16 cellular contexts compared by ENCODE assay signal in the genomic region with DNA sequence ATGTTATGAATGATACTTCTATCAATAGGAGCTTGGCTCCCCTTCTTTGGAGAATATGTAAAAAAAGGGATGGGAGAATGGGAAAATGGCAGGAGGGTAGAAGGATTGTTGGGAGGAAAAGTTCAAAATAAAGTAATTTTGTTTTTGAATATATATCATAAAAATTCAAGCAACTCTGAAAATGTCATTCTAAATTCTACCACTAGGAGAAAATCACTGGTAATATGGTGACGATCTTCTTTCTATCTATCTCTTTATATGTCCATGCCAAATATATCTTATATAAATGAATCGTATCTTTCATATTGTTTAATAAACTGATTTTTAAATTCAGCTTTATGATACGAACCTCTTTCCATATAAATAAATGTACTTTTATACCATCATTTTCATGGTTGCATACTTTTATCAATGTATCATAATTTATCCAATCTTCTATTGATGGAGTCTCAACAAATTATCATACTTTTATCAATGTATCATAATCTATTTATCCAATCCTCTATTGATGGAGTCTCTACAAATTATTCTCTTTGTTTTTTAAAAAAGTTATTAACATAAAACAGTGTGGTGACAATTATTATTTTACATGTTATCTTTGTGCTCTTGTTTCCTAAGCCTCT.
DNase-seq lines count a peak whose midpoint lies in the region; ATAC-seq and TF ChIP-seq lines count a peak whose summit lies in the region.
"Had no signal": no experiment of that assay in that cellular context is flagged by ENCODE, and none has a peak within 500 bp of the region (broad histone marks: within the 10 kb centered on the region; RNA-seq: fewer than 3 reads in every experiment).

No MANE protein-coding gene starts in this region.

- no peak overlapping the region for H3K27ac Mint-ChIP-seq in type B pancreatic cell
- H3K27ac Mint-ChIP-seq: activated T-cell treated with anti-CD3 and anti-CD28 coated beads, Interleukin-2, amount 50 U/mL, for 24 hours; T-helper 1 cell treated with Interleukin-12 subunit alpha and Interleukin-12 subunit beta and Interleukin-4 antibody, amounts not matched to agents 30 μg/mL and 1 μg/mL, for 36 hours had no signal

- H3K9me3 ChIP-seq in heart right ventricle (no peaks in the 10 kb centered on the region), HAP-1 (no peaks in the 10 kb centered on the region)
- H3K9me3 ChIP-seq: ovary, Peyer's patch had no signal

- H3K36me3 ChIP-seq in heart right ventricle (no peaks in the 10 kb centered on the region), HAP-1 (replicated peaks) (no peaks in the 10 kb centered on the region)
- H3K36me3 ChIP-seq: ovary, Peyer's patch had no signal

- H3K4me1 ChIP-seq in heart right ventricle (peaks cover 0 to 14% (median 5%) of the 10 kb centered on the region in 9 donors), HAP-1 (no peaks in the 10 kb centered on the region)
- H3K4me1 ChIP-seq: Peyer's patch had no signal

- ATAC-seq in heart right ventricle (no peak), GM18870 (IDR thresholded peaks at IDR 0.05; ENCODE audit: unreplicated experiment) (no peak)

- intact Hi-C loops in heart right ventricle (cut with DNase I) (no loop called here), cardiac septum (cut with DNase I) (no loop called here)

- H3K27me3 ChIP-seq in heart right ventricle (no peaks in the 10 kb centered on the region), HAP-1 (ENCODE audit: low read depth) (peaks cover 10% of the 10 kb centered on the region; the same call in 1 of the 2 replicates)
- H3K27me3 ChIP-seq: ovary, Peyer's patch had no signal

- no peaks in the 10 kb centered on the region for H3K27me3 Mint-ChIP-seq in type B pancreatic cell

- in situ Hi-C loops in HAP-1 (cut with MboI; ENCODE audit: low sequenced_read_pairs), result no loop called here

- H3K4me1 Mint-ChIP-seq in type B pancreatic cell (ENCODE audit: unreplicated experiment), result peaks cover 21% of the 10 kb centered on the region

- peak in 5 of 9 donors; percentile 9 to 36 (median 19) for TF ChIP-seq CTCF in heart right ventricle (IDR thresholded peaks at IDR 0.05)
- peak; percentile 18 for TF ChIP-seq CTCF in fibroblast of pulmonary artery (IDR thresholded peaks at IDR 0.05; ENCODE audit: low read length, missing control alignments)
- TF ChIP-seq CTCF in type B pancreatic cell (conservative IDR thresholded peaks at IDR 0.05), result peak; percentile 74

- WGBS in heart right ventricle, 2 donors, result 93% methylated on average over 3 of the region's 3 CpGs

- H3K9me3 Mint-ChIP-seq in type B pancreatic cell, result peaks cover 13% of the 10 kb centered on the region
- H3K9me3 Mint-ChIP-seq: activated T-cell treated with anti-CD3 and anti-CD28 coated beads, Interleukin-2, amount 50 U/mL, for 24 hours; T-helper 1 cell treated with Interleukin-12 subunit alpha and Interleukin-12 subunit beta and Interleukin-4 antibody, amounts not matched to agents 30 μg/mL and 1 μg/mL, for 36 hours had no signal

- peaks cover 3% of the 10 kb centered on the region for H3K36me3 Mint-ChIP-seq in type B pancreatic cell

- no peak overlapping the region for H3K4me3 Mint-ChIP-seq in type B pancreatic cell
- H3K4me3 Mint-ChIP-seq: activated T-cell treated with anti-CD3 and anti-CD28 coated beads, Interleukin-2, amount 50 U/mL, for 24 hours; T-helper 1 cell treated with Interleukin-12 subunit alpha and Interleukin-12 subunit beta and Interleukin-4 antibody, amounts not matched to agents 30 μg/mL and 1 μg/mL, for 36 hours had no signal

- H3K27ac ChIP-seq in heart right ventricle, result no peak overlapping the region
- H3K27ac ChIP-seq: ovary, Peyer's patch had no signal

- H3K4me3 ChIP-seq in heart right ventricle, result no peak overlapping the region
- no peak overlapping the region for H3K4me3 ChIP-seq in fibroblast of pulmonary artery (replicated peaks; ENCODE audit: low read depth, low read length)
- no peak overlapping the region for H3K4me3 ChIP-seq in HAP-1
- H3K4me3 ChIP-seq: ovary, Peyer's patch had no signal

- DNase-seq in heart right ventricle (no peak), cardiac septum (ENCODE audit: low spot score) (no peak), OCI-M1 (lab: John Stamatoyannopoulos, UW) (peak; percentile 25), fibroblast of pulmonary artery (ENCODE audit: low read depth) (no peak), type B pancreatic cell (ENCODE audit: extremely low spot score, unreplicated experiment) (no peak), middle frontal gyrus (ENCODE audit: extremely low spot score, low spot score) (no peak), HAP-1 (ENCODE audit: low spot score in 2 of 2) (no peak)
- DNase-seq: activated T-cell treated with anti-CD3 and anti-CD28 coated beads, Interleukin-2, amount 50 U/mL, for 24 hours; cortex of kidney; mesenchymal stem cell; NCI-H1417; ovary; Peyer's patch; substantia nigra had no signal

Comparison
In these comparisons a context has a peak if more than half of its experiments do, and no peak if none do; other contexts are left out.
1. CTCF ChIP-seq: peak in every context shown above with its lines; median percentile 74 in type B pancreatic cell; 19 in heart right ventricle; 18 in fibroblast of pulmonary artery.